ENCODE assay signal across 27 cellular contexts in genomic region chr11:70007796-70008195, GRCh38.
"Had no signal": no experiment of that assay in that cellular context is flagged by ENCODE, and none has a peak within 500 bp of the region (broad histone marks: within the 10 kb centered on the region; RNA-seq: fewer than 3 reads in every experiment).

No MANE protein-coding gene starts in this region.

- H3K4me1 Mint-ChIP-seq: endodermal cell, mesothelial cell of epicardium had no signal

- DNase-seq: effector CD8-positive, alpha-beta T cell; effector memory CD8-positive, alpha-beta T cell; endodermal cell; erythroblast; esophagus squamous epithelium; foreskin fibroblast; foreskin melanocyte; gastrocnemius medialis; glutamatergic neuron; head of caudate nucleus; heart right ventricle; hippocampal formation; left cardiac atrium; left lung; left ventricle myocardium superior; lower lobe of right lung; mesenchymal stem cell; mucosa of descending colon; naive B cell had no signal

- H3K27me3 Mint-ChIP-seq: naive B cell had no signal

- ATAC-seq: effector memory CD8-positive, alpha-beta T cell; esophagus mucosa; gastrocnemius medialis; heart right ventricle; left cardiac atrium; left lung; left ventricle myocardium superior; lower lobe of right lung; mucosa of descending colon had no signal

- H3K27ac Mint-ChIP-seq: effector memory CD8-positive, alpha-beta T cell; endodermal cell; mesothelial cell of epicardium; naive B cell had no signal

- H3K36me3 ChIP-seq: esophagus squamous epithelium, gastrocnemius medialis, heart right ventricle, left lung, lower lobe of right lung had no signal

- H3K36me3 Mint-ChIP-seq: mesothelial cell of epicardium, naive B cell had no signal

- H3K9me3 Mint-ChIP-seq: effector memory CD8-positive, alpha-beta T cell; endodermal cell; mesothelial cell of epicardium; naive B cell had no signal

- H3K9me3 ChIP-seq: esophagus squamous epithelium, gastrocnemius medialis, left lung, lower lobe of right lung, mucosa of descending colon had no signal

- FAIRE-seq: colon, endometrium, islet of Langerhans, keratinocyte had no signal

- H3K4me3 Mint-ChIP-seq: effector memory CD8-positive, alpha-beta T cell; endodermal cell; mesothelial cell of epicardium; naive B cell had no signal

- H3K27ac ChIP-seq: coronary artery, epithelial cell of prostate, esophagus squamous epithelium, gastrocnemius medialis, heart right ventricle, left lung, lower lobe of right lung had no signal

- H3K4me3 ChIP-seq: coronary artery, esophagus squamous epithelium, gastrocnemius medialis, heart right ventricle, left lung, lower lobe of right lung, mucosa of descending colon had no signal

- H3K4me1 ChIP-seq: esophagus squamous epithelium, gastrocnemius medialis, left lung, lower lobe of right lung had no signal

- H3K27me3 ChIP-seq: left lung had no signal
